24 cellular contexts compared by ENCODE assay signal in genomic region chr11:68189888-68190287, GRCh38.
"Had no signal": no experiment of that assay in that cellular context is flagged by ENCODE, and none has a peak within 500 bp of the region (broad histone marks: within the 10 kb centered on the region; RNA-seq: fewer than 3 reads in every experiment).

No MANE protein-coding gene starts in this region.

- DNase-seq: IMR-90, Karpas-422, KG1, MG63, NCI-H1092, NCI-H1105 treated with DMSO at 0.1 percent for 48 hours, NCI-H1436, NCI-H187, NCI-H2029, NCI-H2081 treated with DMSO at 0.1 percent for 48 hours, NCI-H2171, NCI-H226, NCI-H446, NCI-H510A, NCI-H524 treated with DMSO at 0.1 percent for 48 hours, NCI-H69, NCI-H774, Right ventricle myocardium superior, RPMI8226, SIG-M5 had no signal

- FAIRE-seq: HepG2, RCC 7860 had no signal

- H3K4me1 ChIP-seq: SJSA1 had no signal

- H3K27me3 ChIP-seq: MG63, SJSA1 had no signal

- H3K4me3 ChIP-seq: MG63, SJSA1, SK-N-MC had no signal

- H3K27ac ChIP-seq: SJSA1, SK-N-MC had no signal

- H3K9me3 ChIP-seq: MG63, SJSA1 had no signal

- ATAC-seq: HepG2 had no signal
